ENCODE assay signal across 32 cellular contexts in genomic region chr5:169728-170094, GRCh38. TPM values are rescaled to one million over a fixed set of nuclear protein-coding genes. Genes with fewer than 3 reads are reported as not detected.
DNase-seq lines count a peak whose midpoint lies in the region; ATAC-seq and TF ChIP-seq lines count a peak whose summit lies in the region.
"Had no signal": no experiment of that assay in that cellular context is flagged by ENCODE, and none has a peak within 500 bp of the region (broad histone marks: within the 10 kb centered on the region; RNA-seq: fewer than 3 reads in every experiment).

No MANE protein-coding gene starts in this region.

- H3K79me1 ChIP-seq in IMR-90 (ENCODE audit: low read depth in 1 of 2, low read length in 2 of 2) = no peaks in the 10 kb centered on the region; a peak in 1 of 4 replicates

- DNase-seq in breast epithelium (ENCODE audit: low spot score in 2 of 2) (no peak), MCF 10A (ENCODE audit: unreplicated experiment) (no peak), IMR-90 (no peak), fibroblast of lung (ENCODE audit: low read depth in 2 of 2) (no peak), posterior vena cava (ENCODE audit: low spot score) (peak; percentile 68), DMS153 treated with DMSO at 0.1 percent for 48 hours (lab: John Stamatoyannopoulos, UW; ENCODE audit: unreplicated experiment) (no peak)
- DNase-seq: activated CD4-positive, alpha-beta T cell treated with anti-CD3 and anti-CD28 coated beads for 4 hours; activated gamma-delta T cell treated with Interleukin-2 at 50 U/mL for 16 hours; activated T-cell treated with anti-CD3 and anti-CD28 coated beads for 4 hours; COR-L47; DMS79; effector CD4-positive, alpha-beta T cell; GDM1; H9; MV-4-11; NCI-H146; NCI-H2107; NCI-H446 treated with DMSO at 0.1 percent for 48 hours; SK-N-SH; stimulated activated CD8-positive, alpha-beta memory T cell treated with anti-CD3 and anti-CD28 coated beads, Interleukin-4, amount 100 ng/mL, for 48 hours; T-helper 17 cell had no signal

- H2BK5ac ChIP-seq in IMR-90 (ENCODE audit: low read depth, low read length, poor library complexity, severe bottlenecking) = peak overlapping the region; percentile 54

- TF ChIP-seq CTCF in breast epithelium (IDR thresholded peaks at IDR 0.05) = no peak
- no peak for TF ChIP-seq CTCF in MCF 10A (IDR thresholded peaks at IDR 0.05; ENCODE audit: unreplicated experiment)
- no peak for TF ChIP-seq CTCF in IMR-90 (conservative IDR thresholded peaks at IDR 0.05; ENCODE audit: low read depth, low read length)
- TF ChIP-seq CTCF in fibroblast of lung (conservative IDR thresholded peaks at IDR 0.05 in 1 of 2, IDR thresholded peaks at IDR 0.05 in 1 of 2; ENCODE audit: low read depth in 1 of 2, low read length in 2 of 2) = no peak

- 0 out of 2 replicates have a peak overlapping the region, but pooled peaks have one; percentile 17 for H3K23ac ChIP-seq in IMR-90 (ENCODE audit: low read depth, low read length)

- H2BK20ac ChIP-seq in IMR-90 (ENCODE audit: low read depth, low read length) = peak overlapping the region; percentile 91; the same call in 1 of the 2 replicates

- H3K9me1 ChIP-seq in IMR-90 (ENCODE audit: insufficient read depth, low read length) = peaks cover 24% of the 10 kb centered on the region; the same call in 1 of the 2 replicates

- H3K9me3 ChIP-seq in breast epithelium = no peaks in the 10 kb centered on the region
- H3K9me3 ChIP-seq in IMR-90 (ENCODE audit: control insufficient read depth, insufficient read depth, low read length) = no peaks in the 10 kb centered on the region
- no peaks in the 10 kb centered on the region for H3K9me3 ChIP-seq in fibroblast of lung (ENCODE audit: control insufficient read depth, insufficient read depth, low read depth, low read length)
- H3K9me3 ChIP-seq: A549, heart right ventricle, SK-N-SH, stomach, thyroid gland had no signal

- peak overlapping the region; percentile 98 for H2AK5ac ChIP-seq in IMR-90 (ENCODE audit: low read depth, low read length)

- H3K4me3 Mint-ChIP-seq in MCF 10A (ENCODE audit: unreplicated experiment) = no peak overlapping the region
- H3K4me3 Mint-ChIP-seq in activated T-helper 17 cell treated with anti-CD3 and anti-CD28 coated beads, Interleukin-2, amount 50 U/mL, for 72 hours = no peak overlapping the region
- H3K4me3 Mint-ChIP-seq: B cell, H9, memory B cell, T-helper 17 cell had no signal

- no peak overlapping the region for H3K9ac ChIP-seq in IMR-90 (ENCODE audit: low read depth, low read length)
- no peak overlapping the region for H3K9ac ChIP-seq in fibroblast of lung (ENCODE audit: insufficient read depth, low read length)

- H3K4me2 ChIP-seq in IMR-90 (ENCODE audit: low read depth, low read length) = no peak overlapping the region
- H3K4me2 ChIP-seq in fibroblast of lung (ENCODE audit: extremely low read depth, insufficient read depth, low read length) = no peak overlapping the region
- H3K4me2 ChIP-seq: A549, SK-N-SH had no signal

- peak overlapping the region; percentile 12; the same call in 1 of the 2 replicates for H3K18ac ChIP-seq in IMR-90 (ENCODE audit: low read depth, low read length)

- peaks cover 7% of the 10 kb centered on the region for H3K4me1 Mint-ChIP-seq in MCF 10A (ENCODE audit: insufficient read depth, unreplicated experiment)
- H3K4me1 Mint-ChIP-seq in activated T-helper 17 cell treated with anti-CD3 and anti-CD28 coated beads, Interleukin-2, amount 50 U/mL, for 72 hours = no peaks in the 10 kb centered on the region
- H3K4me1 Mint-ChIP-seq: B cell, memory B cell had no signal

- POLR2A ChIA-PET in MCF 10A (lab: Yijun Ruan, JAX) = no interaction called here
- POLR2A ChIA-PET in IMR-90 (lab: Charles Lee; ENCODE audit: unreplicated experiment) = no interaction called here

- peak overlapping the region; percentile 52 for H3K14ac ChIP-seq in IMR-90 (replicated peaks; ENCODE audit: low read depth, low read length)

- H4K91ac ChIP-seq in IMR-90 (ENCODE audit: insufficient read depth, low read depth, low read length) = peak overlapping the region; percentile 92

- H2AFZ ChIP-seq in IMR-90 (replicated peaks; ENCODE audit: low read length, poor library complexity) (peak overlapping the region; percentile 66), fibroblast of lung (ENCODE audit: low read length) (peak overlapping the region; percentile 11)

- peak overlapping the region; percentile 75 for H3K4ac ChIP-seq in IMR-90 (ENCODE audit: low read depth, low read length)

- WGBS in IMR-90 (ENCODE audit: extremely low coverage in 2 of 2, insufficient read length in 1 of 2), 2 experiments = 92% methylated on average over 3 of the region's 12 CpGs; no CpG with 5 or more reads in 1 of the 2 experiments

- H4K8ac ChIP-seq in IMR-90 (ENCODE audit: low read depth in 2 of 2, low read length in 2 of 2) = peak overlapping the region; percentile 67 to 81; a peak in 2 of 4 replicates

- TF ChIP-seq POLR2A in breast epithelium (IDR thresholded peaks at IDR 0.05) = no peak
- TF ChIP-seq POLR2A in IMR-90 (IDR thresholded peaks at IDR 0.05; ENCODE audit: low read depth, low read length) = no peak

- peaks cover 20% of the 10 kb centered on the region for H3K27me3 Mint-ChIP-seq in MCF 10A (ENCODE audit: insufficient read depth, unreplicated experiment)
- peaks cover 10% of the 10 kb centered on the region for H3K27me3 Mint-ChIP-seq in activated T-helper 17 cell treated with anti-CD3 and anti-CD28 coated beads, Interleukin-2, amount 50 U/mL, for 72 hours

- BruUV-seq in MCF 10A (replicated peaks; lab: Mats Ljungman, UMichigan) (no TSS peak), IMR-90 (replicated peaks; lab: Mats Ljungman, UMichigan) (no TSS peak)

- H3K4me3 ChIP-seq in breast epithelium (peak overlapping the region in 2 of 3 donors; percentile 15 to 44), IMR-90 (ENCODE audit: insufficient read depth, low read depth, low read length) (no peak overlapping the region), fibroblast of lung (replicated peaks in 1 of 4; ENCODE audit: control extremely low read depth in 1 of 4, insufficient read depth in 1 of 4, low read depth in 3 of 4, low read length in 4 of 4) (no peak overlapping the region)
- H3K4me3 ChIP-seq: A549, heart right ventricle, skin epidermis, stomach, thyroid gland had no signal

- no peak overlapping the region for H4K5ac ChIP-seq in IMR-90 (ENCODE audit: low read depth, low read length)

- H4K20me1 ChIP-seq in IMR-90 (ENCODE audit: insufficient read depth, low read length) (no peaks in the 10 kb centered on the region), fibroblast of lung (ENCODE audit: control insufficient read depth, extremely low read depth, insufficient read depth, low read length) (no peaks in the 10 kb centered on the region)

- peak overlapping the region; percentile 95; the same call in 2 of the 3 replicates for H2BK15ac ChIP-seq in IMR-90 (ENCODE audit: low read depth, low read length)

- H3K4me1 ChIP-seq in breast epithelium = no peaks in the 10 kb centered on the region
- peaks cover 19% of the 10 kb centered on the region for H3K4me1 ChIP-seq in IMR-90 (ENCODE audit: control insufficient read depth, insufficient read depth, low read length)
- H3K4me1 ChIP-seq in fibroblast of lung (ENCODE audit: control insufficient read depth, extremely low read depth, insufficient read depth, low read length) = peaks cover 18% of the 10 kb centered on the region
- H3K4me1 ChIP-seq: A549 had no signal

- H3K79me2 ChIP-seq in fibroblast of lung (ENCODE audit: control insufficient read depth, insufficient read depth, low read length) = no peaks in the 10 kb centered on the region

- peak overlapping the region; percentile 89 for H2BK120ac ChIP-seq in IMR-90 (ENCODE audit: low read depth, low read length)

- H3K27me3 ChIP-seq in breast epithelium (no peaks in the 10 kb centered on the region), IMR-90 (ENCODE audit: control insufficient read depth, insufficient read depth, low read length) (0 out of 2 replicates have a peak, but pooled peaks cover 3% of the 10 kb centered on the region), fibroblast of lung (ENCODE audit: control insufficient read depth, insufficient read depth, low read length) (no peaks in the 10 kb centered on the region)
- H3K27me3 ChIP-seq: heart right ventricle, thyroid gland had no signal

- dilution Hi-C loops in IMR-90 (cut with HindIII; ENCODE audit: low sequenced_read_pairs, unreplicated experiment) = no loop called here

- H3K27ac Mint-ChIP-seq in MCF 10A (ENCODE audit: low read depth, unreplicated experiment) = no peak overlapping the region
- H3K27ac Mint-ChIP-seq in activated T-helper 17 cell treated with anti-CD3 and anti-CD28 coated beads, Interleukin-2, amount 50 U/mL, for 72 hours = no peak overlapping the region
- H3K27ac Mint-ChIP-seq: B cell, memory B cell, T-helper 17 cell had no signal

- CTCF ChIA-PET in MCF 10A (lab: Yijun Ruan, JAX) = no interaction called here
- CTCF ChIA-PET in IMR-90 (lab: Yijun Ruan, JAX) = interaction anchor here (3.2 kb wide), 1 partner anchor 18 kb away, joined by 19 read pairs; no protein-coding TSS in a partner anchor

- no peaks in the 10 kb centered on the region for H3K36me3 ChIP-seq in breast epithelium
- no peaks in the 10 kb centered on the region for H3K36me3 ChIP-seq in IMR-90 (ENCODE audit: control insufficient read depth, insufficient read depth, low read length)
- H3K36me3 ChIP-seq in fibroblast of lung (ENCODE audit: control insufficient read depth, insufficient read depth, low read length) = no peaks in the 10 kb centered on the region
- H3K36me3 ChIP-seq: heart right ventricle, stomach, thyroid gland had no signal

- ATAC-seq in IMR-90 (ENCODE audit: low read depth) (no peak), HG03196 (IDR thresholded peaks at IDR 0.05; ENCODE audit: unreplicated experiment) (no peak)
- ATAC-seq in activated T-helper 17 cell treated with anti-CD3 and anti-CD28 coated beads, Interleukin-2, amount 50 U/mL, for 72 hours (replicated peaks) = no peak
- ATAC-seq: A549, T-helper 17 cell had no signal

- no peaks in the 10 kb centered on the region for H3K9me3 Mint-ChIP-seq in MCF 10A (ENCODE audit: unreplicated experiment)
- no peaks in the 10 kb centered on the region for H3K9me3 Mint-ChIP-seq in activated T-helper 17 cell treated with anti-CD3 and anti-CD28 coated beads, Interleukin-2, amount 50 U/mL, for 72 hours
- H3K9me3 Mint-ChIP-seq: memory B cell had no signal

- H3K27ac ChIP-seq in breast epithelium (peak overlapping the region in 1 of 2 donors; percentile 48), IMR-90 (ENCODE audit: insufficient read depth, low read length) (peak overlapping the region; percentile 68; the same call in 1 of the 2 replicates), fibroblast of lung (ENCODE audit: insufficient read depth, low read length) (peak overlapping the region; percentile 96)
- H3K27ac ChIP-seq: A549, RWPE1, thyroid gland had no signal

- no peak for TF ChIP-seq RAD21 in IMR-90 (IDR thresholded peaks at IDR 0.05; ENCODE audit: low read length)

- no peak overlapping the region; the same call in 1 of the 2 replicates for H3K56ac ChIP-seq in IMR-90 (ENCODE audit: extremely low read depth, insufficient read depth, low read length)

- H2AK9ac ChIP-seq in IMR-90 (replicated peaks; ENCODE audit: low read depth, low read length, poor library complexity) = peak overlapping the region; percentile 58

- H3K36me3 Mint-ChIP-seq in MCF 10A (ENCODE audit: insufficient read depth, unreplicated experiment) = no peaks in the 10 kb centered on the region
- H3K36me3 Mint-ChIP-seq in activated T-helper 17 cell treated with anti-CD3 and anti-CD28 coated beads, Interleukin-2, amount 50 U/mL, for 72 hours (ENCODE audit: low read depth) = no peaks in the 10 kb centered on the region
- H3K36me3 Mint-ChIP-seq: memory B cell had no signal

- intact Hi-C loops in breast epithelium (cut with DNase I; ENCODE audit: low total_unique reads) = no loop called here
- intact Hi-C loops in MCF 10A (cut with micrococcal nuclease) = no loop called here
- intact Hi-C loops in IMR-90 (cut with micrococcal nuclease) = no loop called here
- intact Hi-C loops in posterior vena cava (cut with DNase I) = no loop called here

- in situ Hi-C loops in IMR-90 (cut with MboI; ENCODE audit: low sequenced_read_pairs) = no loop called here

RNA-seq across cellular contexts. Expression of gene LRRC14B, which starts 21.6 kb away (rescaled TPM):
- total RNA-seq in breast epithelium = under 1 TPM in 2 of 3 donors, not detected in 1; 0.33 to 0.44 TPM
- not detected in 2 replicates for total RNA-seq in MCF 10A (2022)
- total RNA-seq in IMR-90 (2012; rRNA removed) = not detected in 2 replicates
- not detected in 2 replicates for polyA plus RNA-seq in IMR-90 (2012; rRNA removed)
- polyA plus RNA-seq in IMR-90 (2012; cell fraction: cytosol; rRNA removed) = not detected in 2 replicates
- 0.03 TPM in 1 of 2 replicates, not detected in the other for polyA plus RNA-seq in IMR-90 (2012; cell fraction: nucleus; rRNA removed; ENCODE audit: low replicate concordance)
- total RNA-seq in fibroblast of lung = not detected in 2 replicates
- not detected in 2 replicates for polyA plus RNA-seq in fibroblast of lung
- not detected in 2 replicates for polyA plus RNA-seq in fibroblast of lung (2012)
- not detected in 2 replicates for polyA minus RNA-seq in fibroblast of lung (ENCODE audit: low replicate concordance)
- total RNA-seq in posterior vena cava = not detected
- not detected for total RNA-seq in activated T-helper 17 cell treated with anti-CD3 and anti-CD28 coated beads, Interleukin-2, amount 50 U/mL, for 72 hours
- total RNA-seq: B cell, epithelial cell of proximal tubule, H9, T-helper 17 cell, thyroid gland had no signal
- polyA plus RNA-seq: A549, SK-N-SH had no signal

RNA-seq across cellular contexts. Expression of gene CCDC127, which starts 48.2 kb away (rescaled TPM):
- total RNA-seq in breast epithelium = 1 to 10 TPM; 5.0 to 5.6 (median 5.3) TPM
- 4.5 and 5.8 TPM in 2 replicates for total RNA-seq in MCF 10A (2022)
- total RNA-seq in IMR-90 (2012; rRNA removed) = 3.9 and 4.4 TPM in 2 replicates
- 3.2 TPM in 2 replicates for polyA plus RNA-seq in IMR-90 (2012; rRNA removed)
- 2.2 and 2.4 TPM in 2 replicates for polyA plus RNA-seq in IMR-90 (2012; cell fraction: cytosol; rRNA removed)
- 1.5 and 2.8 TPM in 2 replicates for polyA plus RNA-seq in IMR-90 (2012; cell fraction: nucleus; rRNA removed; ENCODE audit: low replicate concordance)
- 5.6 and 7.4 TPM in 2 replicates for total RNA-seq in fibroblast of lung
- polyA plus RNA-seq in fibroblast of lung = 3.7 and 4.8 TPM in 2 replicates
- 4.5 and 6.0 TPM in 2 replicates for polyA plus RNA-seq in fibroblast of lung (2012)
- 3.0 and 5.5 TPM in 2 replicates for polyA minus RNA-seq in fibroblast of lung (ENCODE audit: low replicate concordance)
- total RNA-seq in posterior vena cava = 1 to 10 TPM; 5.8 to 6.9 TPM
- 10 to 100 TPM in 1 of 2 donors, 1 to 10 TPM in 1; 6.4 to 10.5 TPM for total RNA-seq in activated T-helper 17 cell treated with anti-CD3 and anti-CD28 coated beads, Interleukin-2, amount 50 U/mL, for 72 hours

RNA-seq across cellular contexts. Expression of gene SDHA, which starts 48.4 kb away (rescaled TPM):
- total RNA-seq in breast epithelium = 10 to 100 TPM; 71.1 to 80.6 (median 79.5) TPM
- 73.4 and 75.0 TPM in 2 replicates for total RNA-seq in MCF 10A (2022)
- 105 and 122 TPM in 2 replicates for total RNA-seq in IMR-90 (2012; rRNA removed)
- 120 and 121 TPM in 2 replicates for polyA plus RNA-seq in IMR-90 (2012; rRNA removed)
- 120 and 126 TPM in 2 replicates for polyA plus RNA-seq in IMR-90 (2012; cell fraction: cytosol; rRNA removed)
- 104 and 113 TPM in 2 replicates for polyA plus RNA-seq in IMR-90 (2012; cell fraction: nucleus; rRNA removed; ENCODE audit: low replicate concordance)
- total RNA-seq in fibroblast of lung = 103 and 150 TPM in 2 replicates
- 89.6 and 116 TPM in 2 replicates for polyA plus RNA-seq in fibroblast of lung
- 134 and 176 TPM in 2 replicates for polyA plus RNA-seq in fibroblast of lung (2012)
- polyA minus RNA-seq in fibroblast of lung (ENCODE audit: low replicate concordance) = 300 and 525 TPM in 2 replicates
- total RNA-seq in posterior vena cava = 10 to 100 TPM; 75.2 to 80.7 TPM
- 100 to 1,000 TPM; 132 to 177 TPM for total RNA-seq in activated T-helper 17 cell treated with anti-CD3 and anti-CD28 coated beads, Interleukin-2, amount 50 U/mL, for 72 hours

Comparison
In these comparisons a context has a peak if more than half of its experiments do, and no peak if none do; other contexts are left out.
1. H3K4me3 ChIP-seq: peak in breast epithelium (2 of 3); none in IMR-90 (single experiment) and fibroblast of lung (0 of 4).